In the genomic region with DNA sequence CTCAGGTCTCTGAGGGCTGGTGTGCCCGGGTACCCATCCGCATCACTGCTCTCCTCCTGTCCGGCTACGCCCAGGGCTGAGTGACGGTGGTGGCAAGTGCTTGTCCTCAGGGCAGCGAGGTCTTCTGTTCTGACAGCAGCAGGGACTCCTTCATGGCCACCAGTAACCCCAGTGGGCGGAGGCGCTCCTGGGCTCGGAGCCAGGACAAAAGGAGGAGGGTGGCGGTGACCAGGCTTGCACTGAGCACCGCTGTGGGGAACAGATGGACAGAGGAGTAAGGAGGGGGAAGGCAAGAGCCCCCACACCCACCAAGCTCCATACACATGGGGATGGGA, we compare ENCODE assay signal across 13 cellular contexts. TPM values are rescaled to one million over a fixed set of nuclear protein-coding genes. Genes with fewer than 3 reads are reported as not detected.
DNase-seq lines count a peak whose midpoint lies in the region; ATAC-seq and TF ChIP-seq lines count a peak whose summit lies in the region.
"Had no signal": no experiment of that assay in that cellular context is flagged by ENCODE, and none has a peak within 500 bp of the region (broad histone marks: within the 10 kb centered on the region; RNA-seq: fewer than 3 reads in every experiment).

No MANE protein-coding gene starts in this region.

- ATAC-seq in left colon (peak; percentile 15), GM21576 (IDR thresholded peaks at IDR 0.05; ENCODE audit: unreplicated experiment) (no peak)

- H3K4me3 ChIP-seq in testis: no peak overlapping the region
- H3K4me3 ChIP-seq: MG63 had no signal

- H3K4me1 ChIP-seq in testis: peaks cover 1% of the 10 kb centered on the region

- no peaks in the 10 kb centered on the region for H3K36me3 ChIP-seq in testis (ENCODE audit: low read depth, missing control alignments)

- H3K9me3 ChIP-seq in testis: no peaks in the 10 kb centered on the region
- H3K9me3 ChIP-seq: MG63, SK-N-SH had no signal

- intact Hi-C loops in left colon (cut with DNase I, micrococcal nuclease) (no loop called here), testis (cut with DNase I; ENCODE audit: low total_unique reads) (no loop called here)

- no peak for TF ChIP-seq POLR2A in testis (IDR thresholded peaks at IDR 0.05)

- peak; percentile 61 for DNase-seq in activated effector memory CD4-positive, alpha-beta T cell treated with anti-CD3 and anti-CD28 coated beads, Interleukin-2, amount 50 U/mL, for 16 hours
- DNase-seq in activated effector memory CD4-positive, alpha-beta T cell treated with Interleukin-2 at 50 U/mL for 16 hours: no peak
- peak; percentile 7 for DNase-seq in activated naive CD4-positive, alpha-beta T cell treated with anti-CD3 and anti-CD28 coated beads, Interleukin-2, amount 50 U/mL, for 16 hours
- peak in 1 of 2 donors; percentile 32 for DNase-seq in left colon
- peak; percentile 63 for DNase-seq in testis
- DNase-seq in SIG-M5 (lab: John Stamatoyannopoulos, UW): no peak
- no peak for DNase-seq in GOT3 (lab: John Stamatoyannopoulos, UW)
- DNase-seq: mesendoderm, MG63, NCI-H510A, SK-N-SH, trophoblast cell had no signal

- H3K27ac ChIP-seq in testis: no peak overlapping the region

- 56% methylated on average over 11 of the region's 11 CpGs; no CpG with 5 or more reads in 1 of the 2 donors for WGBS in testis, 2 donors

- H3K27me3 ChIP-seq in testis: no peaks in the 10 kb centered on the region
- H3K27me3 ChIP-seq: MG63 had no signal

- no peak for TF ChIP-seq CTCF in testis (IDR thresholded peaks at IDR 0.05)

RNA-seq across cellular contexts. Expression of a gene that starts 5.8 kb away (rescaled TPM):
- total RNA-seq in left colon (10 to 100 TPM; 46.0 to 46.2 TPM), testis (10 to 100 TPM; 61.2 to 65.8 TPM)
- 88.3 TPM for polyA plus RNA-seq in testis (ENCODE audit: insufficient read depth, low read depth, low replicate concordance)

RNA-seq across cellular contexts. Expression of a gene that starts 18.9 kb away (rescaled TPM):
- 10 to 100 TPM; 49.3 to 59.6 TPM for total RNA-seq in left colon
- total RNA-seq in testis: 10 to 100 TPM; 38.2 to 50.5 TPM
- 91.2 TPM for polyA plus RNA-seq in testis (ENCODE audit: insufficient read depth, low read depth, low replicate concordance)

RNA-seq across cellular contexts. Expression of a gene that starts 19.0 kb away (rescaled TPM):
- total RNA-seq in left colon (1,000 to 10,000 TPM; 1,489 to 1,517 TPM), testis (100 to 1,000 TPM; 221 to 398 TPM)
- 505 TPM for polyA plus RNA-seq in testis (ENCODE audit: insufficient read depth, low read depth, low replicate concordance)

RNA-seq across cellular contexts. Expression of a gene that starts 40.7 kb away (rescaled TPM):
- 1 to 10 TPM; 2.4 to 2.6 TPM for total RNA-seq in left colon
- total RNA-seq in testis: 10 to 100 TPM in 1 of 2 donors, 1 to 10 TPM in 1; 7.1 to 13.2 TPM
- 4.1 TPM for polyA plus RNA-seq in testis (ENCODE audit: insufficient read depth, low read depth, low replicate concordance)

Comparison
In these comparisons a context has a peak if more than half of its experiments do, and no peak if none do; other contexts are left out.
1. DNase-seq: peak in activated effector memory CD4-positive, alpha-beta T cell treated with anti-CD3 and anti-CD28 coated beads, Interleukin-2, amount 50 U/mL, for 16 hours (single experiment), activated naive CD4-positive, alpha-beta T cell treated with anti-CD3 and anti-CD28 coated beads, Interleukin-2, amount 50 U/mL, for 16 hours (single experiment) and testis (single experiment); none in activated effector memory CD4-positive, alpha-beta T cell treated with Interleukin-2 at 50 U/mL for 16 hours (single experiment), SIG-M5 (single experiment) and GOT3 (single experiment).